In the genomic region with DNA sequence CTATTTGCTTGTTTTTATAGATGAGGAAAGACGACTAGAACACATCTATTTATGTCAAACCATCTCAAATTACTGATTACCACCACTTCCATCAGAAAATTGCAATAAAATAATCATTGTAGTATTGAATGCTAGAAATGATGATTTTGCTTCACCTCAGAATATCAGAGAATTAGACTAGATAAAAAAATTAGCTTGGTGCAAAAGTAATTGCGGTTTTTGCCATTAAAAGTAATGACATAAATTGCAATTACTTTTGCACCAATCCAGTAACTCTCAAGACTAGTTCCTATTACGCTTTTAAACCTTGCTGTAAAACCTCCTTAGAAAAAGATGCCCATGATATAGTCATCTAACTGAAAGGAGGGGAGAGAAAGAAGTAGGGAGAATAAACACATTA, we compare ENCODE assay signal across 35 cellular contexts.
DNase-seq lines count a peak whose midpoint lies in the region; ATAC-seq, FAIRE-seq and TF ChIP-seq lines count a peak whose summit lies in the region.
"Had no signal": no experiment of that assay in that cellular context is flagged by ENCODE, and none has a peak within 500 bp of the region (broad histone marks: within the 10 kb centered on the region; RNA-seq: fewer than 3 reads in every experiment).

No MANE protein-coding gene starts in this region.

- TF ChIP-seq CTCF in HepG2 (CRISPR knock-in tag; IDR thresholded peaks at IDR 0.05), result no peak
- TF ChIP-seq CTCF in right lobe of liver (IDR thresholded peaks at IDR 0.05), result no peak
- TF ChIP-seq CTCF in GM12878 (IDR thresholded peaks at IDR 0.05 in 2 of 3, conservative IDR thresholded peaks at IDR 0.05 in 1 of 3; ENCODE audit: control insufficient read depth in 2 of 3, extremely low read depth in 1 of 3, insufficient read depth in 1 of 3, low read depth in 3 of 3, low read length in 3 of 3), result no peak
- no peak for TF ChIP-seq CTCF in psoas muscle (IDR thresholded peaks at IDR 0.05)

- H3K79me2 ChIP-seq in HepG2 (ENCODE audit: insufficient read depth, low read length) (no peaks in the 10 kb centered on the region), GM12878 (ENCODE audit: control insufficient read depth, insufficient read depth, low read length) (no peaks in the 10 kb centered on the region)

- H3K4me2 ChIP-seq in HepG2 (ENCODE audit: low read depth, low read length), result no peak overlapping the region
- no peak overlapping the region for H3K4me2 ChIP-seq in GM12878 (ENCODE audit: control insufficient read depth, insufficient read depth)
- H3K4me2 ChIP-seq: A549; BLaER1; BLaER1 treated with 17β-estradiol and CSF1 and Interleukin-3, amounts not matched to agents 10 nM and 100 nM had no signal

- H3K4me1 ChIP-seq in HepG2 (ENCODE audit: insufficient read depth, low read length) (no peaks in the 10 kb centered on the region), right lobe of liver (no peaks in the 10 kb centered on the region), GM12878 (ENCODE audit: control insufficient read depth, insufficient read depth, low read length) (no peaks in the 10 kb centered on the region), psoas muscle (no peaks in the 10 kb centered on the region)
- H3K4me1 ChIP-seq: A549; BE2C; BLaER1; BLaER1 treated with 17β-estradiol and CSF1 and Interleukin-3, amounts not matched to agents 10 nM and 100 nM; Caco-2 had no signal

- TF ChIP-seq RAD21 in HepG2 (CRISPR knock-in tag; IDR thresholded peaks at IDR 0.05), result no peak
- TF ChIP-seq RAD21 in GM12878 (IDR thresholded peaks at IDR 0.05; ENCODE audit: insufficient read depth, low read depth, low read length), result no peak

- H3K9me3 ChIP-seq in HepG2 (ENCODE audit: low read length), result no peaks in the 10 kb centered on the region
- H3K9me3 ChIP-seq in right lobe of liver, result no peaks in the 10 kb centered on the region
- H3K9me3 ChIP-seq in GM12878 (replicated peaks; ENCODE audit: control insufficient read depth, insufficient read depth, low read length), result no peaks in the 10 kb centered on the region
- no peaks in the 10 kb centered on the region for H3K9me3 ChIP-seq in psoas muscle
- H3K9me3 ChIP-seq: A549; BE2C; BLaER1; BLaER1 treated with 17β-estradiol and CSF1 and Interleukin-3, amounts not matched to agents 10 nM and 100 nM; Caco-2 had no signal

- H3K27ac Mint-ChIP-seq in activated CD8-positive, alpha-beta T cell treated with anti-CD3 and anti-CD28 coated beads, Interleukin-2, amount 10 ng/mL, durations not matched to agents 7 days and 5 days, result no peak overlapping the region
- H3K27ac Mint-ChIP-seq: B cell; CD14-positive monocyte; CD4-positive, alpha-beta memory T cell; CD4-positive, alpha-beta T cell; CD4-positive, CD25-positive, alpha-beta regulatory T cell; CD8-positive, alpha-beta memory T cell; CD8-positive, alpha-beta T cell had no signal

- H3K4me3 Mint-ChIP-seq in activated CD8-positive, alpha-beta T cell treated with anti-CD3 and anti-CD28 coated beads, Interleukin-2, amount 10 ng/mL, durations not matched to agents 7 days and 5 days, result no peak overlapping the region
- H3K4me3 Mint-ChIP-seq: B cell; CD14-positive monocyte; CD4-positive, alpha-beta memory T cell; CD4-positive, alpha-beta T cell; CD4-positive, CD25-positive, alpha-beta regulatory T cell; CD8-positive, alpha-beta memory T cell; CD8-positive, alpha-beta T cell had no signal

- ATAC-seq in HepG2, result no peak
- no peak for ATAC-seq in right lobe of liver
- ATAC-seq in GM12878, result no peak
- ATAC-seq in psoas muscle, result no peak
- ATAC-seq in activated CD8-positive, alpha-beta T cell treated with anti-CD3 and anti-CD28 coated beads, Interleukin-2, amount 10 ng/mL, durations not matched to agents 7 days and 5 days, result no peak
- ATAC-seq: A549; CD8-positive, alpha-beta T cell had no signal

- no peaks in the 10 kb centered on the region for H3K27me3 ChIP-seq in HepG2 (ENCODE audit: control insufficient read depth in 1 of 2, insufficient read depth in 2 of 2, low read length in 2 of 2)
- H3K27me3 ChIP-seq in right lobe of liver, result no peaks in the 10 kb centered on the region
- H3K27me3 ChIP-seq in GM12878 (replicated peaks in 1 of 2; ENCODE audit: control insufficient read depth in 2 of 2, insufficient read depth in 2 of 2, low read length in 1 of 2), result no peaks in the 10 kb centered on the region
- H3K27me3 ChIP-seq in psoas muscle (ENCODE audit: insufficient read depth in 3 of 3, low read length in 2 of 3), result no peaks in the 10 kb centered on the region
- H3K27me3 ChIP-seq: BE2C; BLaER1; BLaER1 treated with 17β-estradiol and CSF1 and Interleukin-3, amounts not matched to agents 10 nM and 100 nM had no signal

- TF ChIP-seq EP300 in HepG2 (IDR thresholded peaks at IDR 0.05; ENCODE audit: low read depth in 2 of 2, low read length in 2 of 2) (no peak), HepG2 (CRISPR knock-in tag; IDR thresholded peaks at IDR 0.05; ENCODE audit: borderline replicate concordance) (no peak), GM12878 (IDR thresholded peaks at IDR 0.05; ENCODE audit: borderline replicate concordance in 1 of 2, control insufficient read depth in 1 of 2, low read depth in 2 of 2, low read length in 2 of 2) (no peak)

- SMC1A ChIA-PET in GM12878 (lab: Charles Lee; ENCODE audit: uncharacterized antibody, unreplicated experiment), result no interaction called here

- intact Hi-C loops in HepG2 (cut with micrococcal nuclease; ENCODE audit: unreplicated experiment) (no loop called here), right lobe of liver (cut with DNase I) (no loop called here), GM12878 (cut with micrococcal nuclease; ENCODE audit: unreplicated experiment) (no loop called here), psoas muscle (cut with DNase I) (no loop called here)

- no peak overlapping the region for H3K4me3 ChIP-seq in HepG2 (replicated peaks in 1 of 3; ENCODE audit: insufficient read depth in 1 of 3, low read depth in 2 of 3, low read length in 3 of 3)
- no peak overlapping the region for H3K4me3 ChIP-seq in right lobe of liver
- no peak overlapping the region for H3K4me3 ChIP-seq in GM12878
- no peak overlapping the region for H3K4me3 ChIP-seq in psoas muscle
- H3K4me3 ChIP-seq: A549; BLaER1; BLaER1 treated with 17β-estradiol and CSF1 and Interleukin-3, amounts not matched to agents 10 nM and 100 nM had no signal

- WGBS in HepG2 (ENCODE audit: low lambda C conversion rate), result 0% methylated on average over 3 of the region's 3 CpGs
- 52% methylated on average over 3 of the region's 3 CpGs for WGBS in right lobe of liver (ENCODE audit: insufficient coverage, low coverage, low lambda C conversion rate, missing lambda C conversion rate)
- 0% methylated on average over 3 of the region's 3 CpGs for WGBS in GM12878 (ENCODE audit: insufficient coverage, insufficient replicate concordance, low lambda C conversion rate, missing lambda C conversion rate)
- 68 to 73% (median 71%) methylated on average over 3 of the region's 3 CpGs for WGBS in psoas muscle, 3 donors

- CTCF ChIA-PET in HepG2 (lab: Yijun Ruan, JAX; ENCODE audit: low intra/inter-chr PET ratio, low total read pairs) (no interaction called here), HEK293T (lab: Yijun Ruan, JAX) (no interaction called here), GM12878 (lab: Yijun Ruan, JAX) (no interaction called here)
- CTCF ChIA-PET in activated CD8-positive, alpha-beta T cell treated with anti-CD3 and anti-CD28 coated beads, Interleukin-2, amount 10 ng/mL, durations not matched to agents 7 days and 5 days (lab: Charles Lee), result no interaction called here

- no TSS peak for BruUV-seq in HepG2 (replicated peaks; lab: Mats Ljungman, UMichigan)
- BruUV-seq in GM12878 (replicated peaks; lab: Mats Ljungman, UMichigan), result no TSS peak

- H3K36me3 ChIP-seq in HepG2 (replicated peaks in 1 of 2; ENCODE audit: control insufficient read depth in 1 of 2, insufficient read depth in 2 of 2, low read length in 2 of 2) (no peaks in the 10 kb centered on the region), right lobe of liver (no peaks in the 10 kb centered on the region), GM12878 (ENCODE audit: control insufficient read depth in 2 of 2, insufficient read depth in 2 of 2, low read length in 1 of 2) (no peaks in the 10 kb centered on the region), psoas muscle (ENCODE audit: insufficient read depth in 1 of 2, low read depth in 1 of 2) (no peaks in the 10 kb centered on the region)
- H3K36me3 ChIP-seq: BE2C; BLaER1; BLaER1 treated with 17β-estradiol and CSF1 and Interleukin-3, amounts not matched to agents 10 nM and 100 nM had no signal

- in situ Hi-C loops in HepG2 (cut with HindIII; ENCODE audit: extremely low pct_ligation_motif_present, low pct_unique_long_range_greater_than_20kb), result no loop called here
- in situ Hi-C loops in GM12878 (cut with MboI), result no loop called here

- H4K20me1 ChIP-seq in HepG2 (ENCODE audit: insufficient read depth, low read length), result no peaks in the 10 kb centered on the region
- no peaks in the 10 kb centered on the region for H4K20me1 ChIP-seq in GM12878 (ENCODE audit: control insufficient read depth, insufficient read depth)
- H4K20me1 ChIP-seq: BLaER1; BLaER1 treated with 17β-estradiol and CSF1 and Interleukin-3, amounts not matched to agents 10 nM and 100 nM had no signal

- TF ChIP-seq POLR2A in HepG2 (IDR thresholded peaks at IDR 0.05; ENCODE audit: insufficient read depth in 1 of 2, low read depth in 2 of 2, low read length in 2 of 2) (no peak), right lobe of liver (IDR thresholded peaks at IDR 0.05) (no peak), GM12878 (IDR thresholded peaks at IDR 0.05; ENCODE audit: low read depth, low read length) (no peak)

- H3K9me3 Mint-ChIP-seq in activated CD8-positive, alpha-beta T cell treated with anti-CD3 and anti-CD28 coated beads, Interleukin-2, amount 10 ng/mL, durations not matched to agents 7 days and 5 days (ENCODE audit: insufficient read depth), result no peaks in the 10 kb centered on the region
- H3K9me3 Mint-ChIP-seq: CD4-positive, alpha-beta T cell had no signal

- FAIRE-seq in HepG2 (lab: Jason Lieb, UNC), result no peak
- FAIRE-seq in GM12878 (lab: Jason Lieb, UNC), result no peak
- FAIRE-seq: A204.1, A549, D721Med had no signal

- no peak overlapping the region for H3K27ac ChIP-seq in HepG2 (ENCODE audit: extremely low read length, insufficient read depth, low read length)
- no peak overlapping the region for H3K27ac ChIP-seq in right lobe of liver
- H3K27ac ChIP-seq in GM12878 (ENCODE audit: control insufficient read depth, insufficient read depth), result no peak overlapping the region
- no peak overlapping the region for H3K27ac ChIP-seq in psoas muscle
- H3K27ac ChIP-seq: 22Rv1; A549; BLaER1; BLaER1 treated with 17β-estradiol and CSF1 and Interleukin-3, amounts not matched to agents 10 nM and 100 nM; C4-2B had no signal

- POLR2A ChIA-PET in HepG2 (lab: Yijun Ruan, JAX) (no interaction called here), HEK293T (lab: Yijun Ruan, JAX) (no interaction called here), GM12878 (lab: Charles Lee) (no interaction called here)
- POLR2A ChIA-PET in activated CD8-positive, alpha-beta T cell treated with anti-CD3 and anti-CD28 coated beads, Interleukin-2, amount 10 ng/mL, durations not matched to agents 7 days and 5 days (lab: Charles Lee), result no interaction called here

- H3K36me3 Mint-ChIP-seq in activated CD8-positive, alpha-beta T cell treated with anti-CD3 and anti-CD28 coated beads, Interleukin-2, amount 10 ng/mL, durations not matched to agents 7 days and 5 days (ENCODE audit: low read depth), result no peaks in the 10 kb centered on the region
- H3K36me3 Mint-ChIP-seq: CD14-positive monocyte; CD4-positive, alpha-beta memory T cell; CD4-positive, CD25-positive, alpha-beta regulatory T cell; CD8-positive, alpha-beta memory T cell; CD8-positive, alpha-beta T cell had no signal

- no peaks in the 10 kb centered on the region for H3K27me3 Mint-ChIP-seq in activated CD8-positive, alpha-beta T cell treated with anti-CD3 and anti-CD28 coated beads, Interleukin-2, amount 10 ng/mL, durations not matched to agents 7 days and 5 days (ENCODE audit: low read depth)
- H3K27me3 Mint-ChIP-seq: B cell; CD4-positive, alpha-beta memory T cell; CD4-positive, alpha-beta T cell; CD4-positive, CD25-positive, alpha-beta regulatory T cell; CD8-positive, alpha-beta memory T cell had no signal

- no peaks in the 10 kb centered on the region for H3K4me1 Mint-ChIP-seq in activated CD8-positive, alpha-beta T cell treated with anti-CD3 and anti-CD28 coated beads, Interleukin-2, amount 10 ng/mL, durations not matched to agents 7 days and 5 days (ENCODE audit: low read depth)
- H3K4me1 Mint-ChIP-seq: B cell; CD14-positive monocyte; CD4-positive, alpha-beta memory T cell; CD4-positive, CD25-positive, alpha-beta regulatory T cell; CD8-positive, alpha-beta memory T cell had no signal

- no peak overlapping the region for H3K9ac ChIP-seq in HepG2 (ENCODE audit: insufficient read depth, low read depth, low read length)
- H3K9ac ChIP-seq in GM12878 (ENCODE audit: control insufficient read depth, insufficient read depth, low read length), result no peak overlapping the region
- H3K9ac ChIP-seq: BLaER1; BLaER1 treated with 17β-estradiol and CSF1 and Interleukin-3, amounts not matched to agents 10 nM and 100 nM had no signal

- RAD21 ChIA-PET in GM12878 (lab: Charles Lee; ENCODE audit: unreplicated experiment), result no interaction called here

- no peak for DNase-seq in HepG2 (ENCODE audit: low spot score)
- no peak for DNase-seq in right lobe of liver
- DNase-seq in HEK293T (ENCODE audit: extremely low spot score), result no peak
- no peak for DNase-seq in GM12878 (ENCODE audit: low read depth, low spot score)
- no peak for DNase-seq in psoas muscle
- no peak for DNase-seq in activated CD8-positive, alpha-beta T cell treated with anti-CD3 and anti-CD28 coated beads, Interleukin-2, amount 10 ng/mL, durations not matched to agents 7 days and 5 days
- DNase-seq: 8988T; ACHN; AML-193; BE2C; C1 segment of cervical spinal cord; Caco-2; Calu3; CD4-positive, alpha-beta memory T cell; CD4-positive, alpha-beta T cell; CD4-positive, CD25-positive, alpha-beta regulatory T cell; CD8-positive, alpha-beta memory T cell; CD8-positive, alpha-beta T cell; COR-L47; DMS 273 treated with DMSO at 0.1 percent for 48 hours; DMS153; DMS53; DMS79; DMS79 treated with DMSO at 0.1 percent for 48 hours; DND-41; EL had no signal

- no peak overlapping the region for H2AFZ ChIP-seq in HepG2 (ENCODE audit: low read length)
- H2AFZ ChIP-seq in GM12878 (ENCODE audit: control insufficient read depth, low read depth, low read length), result no peak overlapping the region
